In the genomic region with DNA sequence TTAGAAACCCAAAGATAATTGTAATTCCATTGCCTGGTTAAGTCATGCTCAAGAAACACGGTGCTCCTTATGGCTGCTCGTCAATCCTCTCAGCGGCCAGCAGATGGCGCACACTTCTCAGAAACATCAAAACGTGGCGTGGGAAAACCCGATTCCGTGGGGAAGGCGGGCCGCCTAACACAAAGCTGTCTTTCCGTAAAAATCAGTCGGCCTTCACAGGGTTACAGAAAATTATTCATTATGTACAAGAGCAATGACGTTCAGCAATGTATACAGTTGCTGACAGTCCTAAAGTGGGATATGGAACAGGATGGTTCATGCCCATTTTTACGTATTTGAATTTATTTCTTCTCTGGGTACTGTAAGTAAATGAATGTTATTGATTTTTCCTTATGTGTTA, we compare ENCODE assay signal across 8 cellular contexts.
DNase-seq lines count a peak whose midpoint lies in the region; ATAC-seq and TF ChIP-seq lines count a peak whose summit lies in the region.

No MANE protein-coding gene starts in this region.

- no peaks in the 10 kb centered on the region for H3K36me3 ChIP-seq in OCI-LY3 (replicated peaks; ENCODE audit: low read depth, low read length)
- no peaks in the 10 kb centered on the region for H3K36me3 ChIP-seq in stomach smooth muscle (ENCODE audit: control insufficient read depth in 2 of 2, insufficient read depth in 2 of 2, low read length in 2 of 2)

- peak; percentile 46 for ATAC-seq in GM18520 (IDR thresholded peaks at IDR 0.05; ENCODE audit: unreplicated experiment)
- ATAC-seq in HG03520 (IDR thresholded peaks at IDR 0.05; ENCODE audit: unreplicated experiment): peak; percentile 49
- peak; percentile 49 to 52 for ATAC-seq in activated T-cell treated with anti-CD3 and anti-CD28 coated beads, Interleukin-2, amount 50 U/mL, for 72 hours (replicated peaks in 1 of 2)

- H3K27me3 Mint-ChIP-seq in activated T-cell treated with anti-CD3 and anti-CD28 coated beads, Interleukin-2, amount 50 U/mL, for 72 hours (ENCODE audit: low read depth): peaks cover 18% of the 10 kb centered on the region
- H3K27me3 Mint-ChIP-seq in neural crest cell (ENCODE audit: low read depth): peaks cover 25% of the 10 kb centered on the region

- TF ChIP-seq CTCF in OCI-LY3 (IDR thresholded peaks at IDR 0.05; ENCODE audit: low read depth, low read length) (peak; percentile 82), fibroblast of pulmonary artery (IDR thresholded peaks at IDR 0.05; ENCODE audit: low read length, missing control alignments) (peak; percentile 89), neural crest cell (conservative IDR thresholded peaks at IDR 0.05) (peak; percentile 96)

- no peaks in the 10 kb centered on the region for H3K79me2 ChIP-seq in OCI-LY3 (ENCODE audit: low read length)

- H3K36me3 Mint-ChIP-seq in activated T-cell treated with anti-CD3 and anti-CD28 coated beads, Interleukin-2, amount 50 U/mL, for 72 hours (ENCODE audit: insufficient read depth in 2 of 2): no peaks in the 10 kb centered on the region
- no peaks in the 10 kb centered on the region for H3K36me3 Mint-ChIP-seq in neural crest cell (ENCODE audit: low read depth)

- H3K4me3 ChIP-seq in OCI-LY3 (ENCODE audit: low read length) (peak overlapping the region; percentile 67), fibroblast of pulmonary artery (replicated peaks; ENCODE audit: low read depth, low read length) (peak overlapping the region; percentile 9), stomach smooth muscle (ENCODE audit: low read length in 2 of 2) (peak overlapping the region; percentile 33 to 67)

- H3K4me2 ChIP-seq in OCI-LY3 (ENCODE audit: low read length): peak overlapping the region; percentile 63

- H3K4me3 Mint-ChIP-seq in activated T-cell treated with anti-CD3 and anti-CD28 coated beads, Interleukin-2, amount 50 U/mL, for 72 hours: peak overlapping the region; percentile 21 to 52
- peak overlapping the region; percentile 43 for H3K4me3 Mint-ChIP-seq in neural crest cell

- peaks cover 3% of the 10 kb centered on the region; the same call in 1 of the 2 replicates for H3K27me3 ChIP-seq in OCI-LY3 (ENCODE audit: low read depth, low read length)
- no peaks in the 10 kb centered on the region for H3K27me3 ChIP-seq in stomach smooth muscle (ENCODE audit: control insufficient read depth in 1 of 2, insufficient read depth in 2 of 2, low read length in 2 of 2)

- H3K9me3 ChIP-seq in OCI-LY3 (ENCODE audit: insufficient read depth, low read length) (no peaks in the 10 kb centered on the region), stomach smooth muscle (ENCODE audit: control insufficient read depth in 2 of 2, low read length in 2 of 2) (no peaks in the 10 kb centered on the region)

- H3K9ac ChIP-seq in OCI-LY3 (ENCODE audit: low read length) (peak overlapping the region; percentile 17; the same call in 1 of the 2 replicates), stomach smooth muscle (ENCODE audit: low read length in 2 of 2) (no peak overlapping the region)

- no peaks in the 10 kb centered on the region for H3K4me1 Mint-ChIP-seq in activated T-cell treated with anti-CD3 and anti-CD28 coated beads, Interleukin-2, amount 50 U/mL, for 72 hours (ENCODE audit: low read depth)
- peaks cover 5% of the 10 kb centered on the region for H3K4me1 Mint-ChIP-seq in neural crest cell

- no peak overlapping the region for H3K27ac Mint-ChIP-seq in activated T-cell treated with anti-CD3 and anti-CD28 coated beads, Interleukin-2, amount 50 U/mL, for 72 hours
- no peak overlapping the region for H3K27ac Mint-ChIP-seq in neural crest cell (ENCODE audit: unreplicated experiment)

- peak overlapping the region; percentile 31; the same call in 1 of the 2 replicates for H2AFZ ChIP-seq in OCI-LY3 (ENCODE audit: low read depth, low read length)

- 0 out of 2 replicates have a peak, but pooled peaks cover 3% of the 10 kb centered on the region for H3K4me1 ChIP-seq in OCI-LY3 (ENCODE audit: low read length)
- no peaks in the 10 kb centered on the region for H3K4me1 ChIP-seq in stomach smooth muscle (ENCODE audit: control insufficient read depth, insufficient read depth, low read length)

- H4K20me1 ChIP-seq in OCI-LY3 (ENCODE audit: insufficient read depth, low read length): no peaks in the 10 kb centered on the region

- DNase-seq in AG20443 (ENCODE audit: low spot score) (peak; percentile 80), fibroblast of pulmonary artery (ENCODE audit: low read depth) (peak; percentile 85), neural crest cell (ENCODE audit: low read depth, low spot score) (peak; percentile 77)
- peak; percentile 52 to 60 for DNase-seq in activated T-cell treated with anti-CD3 and anti-CD28 coated beads, Interleukin-2, amount 50 U/mL, for 72 hours

- H3K9me3 Mint-ChIP-seq in activated T-cell treated with anti-CD3 and anti-CD28 coated beads, Interleukin-2, amount 50 U/mL, for 72 hours: no peaks in the 10 kb centered on the region
- no peaks in the 10 kb centered on the region for H3K9me3 Mint-ChIP-seq in neural crest cell

- no peak overlapping the region for H3K27ac ChIP-seq in OCI-LY3 (ENCODE audit: low read length)
- H3K27ac ChIP-seq in stomach smooth muscle (ENCODE audit: low read length): no peak overlapping the region

Comparison
In these comparisons a context has a peak if more than half of its experiments do, and no peak if none do; other contexts are left out.
1. H3K4me3 ChIP-seq: peak in every context shown above with its lines; median percentile 67 in OCI-LY3; 50 in stomach smooth muscle; 9 in fibroblast of pulmonary artery.